1 cellular context compared by ENCODE assay signal in the genomic region with DNA sequence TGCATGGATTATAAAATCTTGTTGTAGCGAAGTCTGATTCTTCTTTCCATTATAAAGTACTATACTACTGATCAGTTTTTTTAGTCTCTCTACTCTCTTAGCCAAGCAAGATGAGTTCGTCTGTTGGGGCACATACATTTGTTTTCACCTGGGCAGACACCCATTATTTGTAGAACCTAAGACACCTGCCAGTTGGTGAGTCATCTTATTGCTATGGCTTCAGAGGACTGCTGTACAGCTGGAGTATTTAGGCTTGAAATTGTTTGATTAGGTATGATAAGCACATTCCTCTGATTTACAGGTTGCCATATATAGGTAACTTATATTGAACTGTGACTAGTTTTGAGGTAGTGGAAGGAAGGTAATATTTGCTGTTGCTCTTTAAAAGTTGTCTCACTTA.
TF ChIP-seq lines count a peak whose summit lies in the region.

No MANE protein-coding gene starts in this region.

TF ChIP-seq in HepG2, 621 proteins besides CTCF, POLR2A, EP300 and RAD21:
- TF ChIP-seq ZNF556 (CRISPR knock-in tag; IDR thresholded peaks at IDR 0.05; ENCODE audit: borderline replicate concordance), result no peak
- TF ChIP-seq, protein P1, sequence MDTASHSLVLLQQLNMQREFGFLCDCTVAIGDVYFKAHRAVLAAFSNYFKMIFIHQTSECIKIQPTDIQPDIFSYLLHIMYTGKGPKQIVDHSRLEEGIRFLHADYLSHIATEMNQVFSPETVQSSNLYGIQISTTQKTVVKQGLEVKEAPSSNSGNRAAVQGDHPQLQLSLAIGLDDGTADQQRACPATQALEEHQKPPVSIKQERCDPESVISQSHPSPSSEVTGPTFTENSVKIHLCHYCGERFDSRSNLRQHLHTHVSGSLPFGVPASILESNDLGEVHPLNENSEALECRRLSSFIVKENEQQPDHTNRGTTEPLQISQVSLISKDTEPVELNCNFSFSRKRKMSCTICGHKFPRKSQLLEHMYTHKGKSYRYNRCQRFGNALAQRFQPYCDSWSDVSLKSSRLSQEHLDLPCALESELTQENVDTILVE (CRISPR knock-in tag; IDR thresholded peaks at IDR 0.05), result no peak
- TF ChIP-seq THAP11 (CRISPR knock-in tag; IDR thresholded peaks at IDR 0.05), result no peak
